ENCODE assay signal across 1 cellular context in the genomic region with DNA sequence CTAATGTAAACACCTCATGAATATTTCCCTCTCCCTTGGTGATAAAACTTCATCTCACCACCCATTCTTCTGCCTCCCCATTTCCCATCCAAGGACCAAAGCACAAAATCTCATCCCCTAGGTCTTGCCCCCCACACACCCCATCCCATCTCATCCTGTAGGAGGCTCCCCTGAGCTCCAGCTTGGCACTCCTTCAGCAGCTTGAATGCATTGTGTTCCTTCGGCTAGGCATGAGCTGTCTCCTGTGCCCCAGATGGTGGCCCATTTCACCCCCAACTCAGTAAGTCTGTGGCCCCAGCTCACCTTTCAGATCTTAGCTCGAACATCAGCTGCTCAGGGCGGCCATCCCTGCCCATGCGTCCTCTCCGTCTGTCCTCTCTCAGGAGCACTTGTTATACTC.
TF ChIP-seq lines count a peak whose summit lies in the region.

No MANE protein-coding gene starts in this region.

TF ChIP-seq in GM23338, 12 proteins besides CTCF, POLR2A, EP300 and RAD21 (continued from another document):
- TF ChIP-seq, protein P1, sequence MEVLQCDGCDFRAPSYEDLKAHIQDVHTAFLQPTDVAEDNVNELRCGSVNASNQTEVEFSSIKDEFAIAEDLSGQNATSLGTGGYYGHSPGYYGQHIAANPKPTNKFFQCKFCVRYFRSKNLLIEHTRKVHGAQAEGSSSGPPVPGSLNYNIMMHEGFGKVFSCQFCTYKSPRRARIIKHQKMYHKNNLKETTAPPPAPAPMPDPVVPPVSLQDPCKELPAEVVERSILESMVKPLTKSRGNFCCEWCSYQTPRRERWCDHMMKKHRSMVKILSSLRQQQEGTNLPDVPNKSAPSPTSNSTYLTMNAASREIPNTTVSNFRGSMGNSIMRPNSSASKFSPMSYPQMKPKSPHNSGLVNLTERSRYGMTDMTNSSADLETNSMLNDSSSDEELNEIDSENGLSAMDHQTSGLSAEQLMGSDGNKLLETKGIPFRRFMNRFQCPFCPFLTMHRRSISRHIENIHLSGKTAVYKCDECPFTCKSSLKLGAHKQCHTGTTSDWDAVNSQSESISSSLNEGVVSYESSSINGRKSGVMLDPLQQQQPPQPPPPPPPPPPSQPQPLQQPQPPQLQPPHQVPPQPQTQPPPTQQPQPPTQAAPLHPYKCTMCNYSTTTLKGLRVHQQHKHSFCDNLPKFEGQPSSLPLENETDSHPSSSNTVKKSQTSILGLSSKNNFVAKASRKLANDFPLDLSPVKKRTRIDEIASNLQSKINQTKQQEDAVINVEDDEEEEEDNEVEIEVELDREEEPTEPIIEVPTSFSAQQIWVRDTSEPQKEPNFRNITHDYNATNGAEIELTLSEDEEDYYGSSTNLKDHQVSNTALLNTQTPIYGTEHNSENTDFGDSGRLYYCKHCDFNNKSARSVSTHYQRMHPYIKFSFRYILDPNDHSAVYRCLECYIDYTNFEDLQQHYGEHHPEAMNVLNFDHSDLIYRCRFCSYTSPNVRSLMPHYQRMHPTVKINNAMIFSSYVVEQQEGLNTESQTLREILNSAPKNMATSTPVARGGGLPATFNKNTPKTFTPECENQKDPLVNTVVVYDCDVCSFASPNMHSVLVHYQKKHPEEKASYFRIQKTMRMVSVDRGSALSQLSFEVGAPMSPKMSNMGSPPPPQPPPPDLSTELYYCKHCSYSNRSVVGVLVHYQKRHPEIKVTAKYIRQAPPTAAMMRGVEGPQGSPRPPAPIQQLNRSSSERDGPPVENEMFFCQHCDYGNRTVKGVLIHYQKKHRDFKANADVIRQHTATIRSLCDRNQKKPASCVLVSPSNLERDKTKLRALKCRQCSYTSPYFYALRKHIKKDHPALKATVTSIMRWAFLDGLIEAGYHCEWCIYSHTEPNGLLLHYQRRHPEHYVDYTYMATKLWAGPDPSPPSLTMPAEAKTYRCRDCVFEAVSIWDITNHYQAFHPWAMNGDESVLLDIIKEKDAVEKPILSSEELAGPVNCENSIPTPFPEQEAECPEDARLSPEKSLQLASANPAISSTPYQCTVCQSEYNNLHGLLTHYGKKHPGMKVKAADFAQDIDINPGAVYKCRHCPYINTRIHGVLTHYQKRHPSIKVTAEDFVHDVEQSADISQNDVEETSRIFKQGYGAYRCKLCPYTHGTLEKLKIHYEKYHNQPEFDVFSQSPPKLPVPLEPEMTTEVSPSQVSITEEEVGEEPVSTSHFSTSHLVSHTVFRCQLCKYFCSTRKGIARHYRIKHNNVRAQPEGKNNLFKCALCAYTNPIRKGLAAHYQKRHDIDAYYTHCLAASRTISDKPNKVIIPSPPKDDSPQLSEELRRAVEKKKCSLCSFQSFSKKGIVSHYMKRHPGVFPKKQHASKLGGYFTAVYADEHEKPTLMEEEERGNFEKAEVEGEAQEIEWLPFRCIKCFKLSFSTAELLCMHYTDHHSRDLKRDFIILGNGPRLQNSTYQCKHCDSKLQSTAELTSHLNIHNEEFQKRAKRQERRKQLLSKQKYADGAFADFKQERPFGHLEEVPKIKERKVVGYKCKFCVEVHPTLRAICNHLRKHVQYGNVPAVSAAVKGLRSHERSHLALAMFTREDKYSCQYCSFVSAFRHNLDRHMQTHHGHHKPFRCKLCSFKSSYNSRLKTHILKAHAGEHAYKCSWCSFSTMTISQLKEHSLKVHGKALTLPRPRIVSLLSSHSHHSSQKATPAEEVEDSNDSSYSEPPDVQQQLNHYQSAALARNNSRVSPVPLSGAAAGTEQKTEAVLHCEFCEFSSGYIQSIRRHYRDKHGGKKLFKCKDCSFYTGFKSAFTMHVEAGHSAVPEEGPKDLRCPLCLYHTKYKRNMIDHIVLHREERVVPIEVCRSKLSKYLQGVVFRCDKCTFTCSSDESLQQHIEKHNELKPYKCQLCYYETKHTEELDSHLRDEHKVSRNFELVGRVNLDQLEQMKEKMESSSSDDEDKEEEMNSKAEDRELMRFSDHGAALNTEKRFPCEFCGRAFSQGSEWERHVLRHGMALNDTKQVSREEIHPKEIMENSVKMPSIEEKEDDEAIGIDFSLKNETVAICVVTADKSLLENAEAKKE (CRISPR knock-in tag; IDR thresholded peaks at IDR 0.05) = no peak
